1 cellular context compared by ENCODE assay signal in the genomic region with DNA sequence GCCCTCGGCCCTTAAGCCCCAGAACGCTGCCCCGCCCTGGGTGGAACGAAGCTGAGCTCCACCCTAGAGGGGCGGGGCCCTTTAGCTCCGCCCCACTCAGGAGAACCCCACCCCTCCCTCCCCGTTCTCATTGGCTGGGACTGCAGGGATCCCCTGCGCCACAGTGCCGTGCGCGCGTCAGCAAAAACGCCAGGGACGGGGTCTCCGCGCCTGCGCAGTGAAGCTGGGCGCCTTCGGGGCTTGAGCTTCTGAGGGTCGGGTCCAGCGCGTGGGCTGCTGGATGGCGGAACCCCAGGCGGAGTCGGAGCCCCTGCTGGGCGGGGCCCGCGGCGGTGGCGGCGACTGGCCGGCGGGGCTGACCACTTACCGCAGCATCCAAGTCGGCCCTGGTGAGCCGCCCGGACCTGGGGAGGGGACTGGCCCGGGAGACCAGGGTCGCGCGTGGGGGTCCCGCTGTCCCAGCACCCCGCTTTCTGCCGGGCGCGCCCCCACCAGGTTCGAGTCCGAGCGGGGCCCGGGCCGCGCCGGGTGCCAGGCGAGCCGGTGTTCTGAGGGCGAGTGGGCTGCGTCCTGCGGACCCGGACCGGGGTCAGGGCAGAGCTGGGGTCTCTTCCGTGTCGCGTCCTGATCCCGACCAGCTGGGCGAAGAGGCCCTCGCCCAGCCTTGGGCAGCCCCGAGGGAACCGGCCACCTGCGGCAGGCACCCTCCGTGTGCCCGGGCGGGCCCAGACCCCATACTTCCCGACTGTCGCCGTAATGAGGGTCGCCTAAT.
A peak's percentile ranks its signal among the peaks of the same experiment; 100 is the strongest.
TF ChIP-seq lines count a peak whose summit lies in the region.

A gene (plus strand): TSS at position 215 of the 772 bp plus-strand sequence. CDS start 66 bp downstream, at position 281.

TF ChIP-seq in HepG2, 621 proteins besides CTCF, POLR2A, EP300 and RAD21 (continued from another document and continues in another):
- TF ChIP-seq ZNF547 (CRISPR knock-in tag; IDR thresholded peaks at IDR 0.05) (peak; percentile 87; the same call in 1 of the 2 replicates), YY1 (IDR thresholded peaks at IDR 0.05; ENCODE audit: insufficient read depth, insufficient replicate concordance, low read depth, low read length) (peak; percentile 41), ZNF761 (CRISPR knock-in tag; conservative IDR thresholded peaks at IDR 0.05) (peak; percentile 77; the same call in 1 of the 2 replicates), U2AF2 (IDR thresholded peaks at IDR 0.05; ENCODE audit: low read depth, low read length) (no peak), ZNF274 (CRISPR knock-in tag; IDR thresholded peaks at IDR 0.05) (peak; percentile 80), NFE2L2 (IDR thresholded peaks at IDR 0.05; ENCODE audit: low read length) (no peak), REPIN1 (CRISPR knock-in tag; IDR thresholded peaks at IDR 0.05; ENCODE audit: borderline replicate concordance, low read depth) (no peak), HNF4A (CRISPR knock-in tag; IDR thresholded peaks at IDR 0.05) (no peak), CEBPB (IDR thresholded peaks at IDR 0.05; ENCODE audit: borderline replicate concordance, low read depth, low read length) (no peak), RBM39 (IDR thresholded peaks at IDR 0.05; ENCODE audit: low read depth, low read length, poor library complexity, severe bottlenecking) (peak; percentile 40), MBNL3 (CRISPR knock-in tag; conservative IDR thresholded peaks at IDR 0.05) (no peak), ZFX (CRISPR knock-in tag; IDR thresholded peaks at IDR 0.05; ENCODE audit: low read depth) (no peak; the same call in 1 of the 2 replicates), ZNF879 (CRISPR knock-in tag; IDR thresholded peaks at IDR 0.05) (no peak), ATF7-NPFF (CRISPR knock-in tag; IDR thresholded peaks at IDR 0.05; ENCODE audit: low read depth) (peak; percentile 58), SALL1 (CRISPR knock-in tag; IDR thresholded peaks at IDR 0.05) (peak; percentile 53), ZNF44 (CRISPR knock-in tag; IDR thresholded peaks at IDR 0.05) (peak; percentile 77; the same call in 1 of the 2 replicates), RXRA (CRISPR knock-in tag; IDR thresholded peaks at IDR 0.05) (peak; percentile 12; the same call in 1 of the 2 replicates), ZNF10 (CRISPR knock-in tag; IDR thresholded peaks at IDR 0.05; ENCODE audit: borderline replicate concordance, low read depth) (no peak), SAP130 (CRISPR knock-in tag; IDR thresholded peaks at IDR 0.05; ENCODE audit: low read depth) (peak; percentile 69), ZNF124 (CRISPR knock-in tag; IDR thresholded peaks at IDR 0.05) (no peak), SP5 (CRISPR knock-in tag; IDR thresholded peaks at IDR 0.05; ENCODE audit: borderline replicate concordance, low read depth) (0 out of 2 replicates have a peak, but pooled peaks have one; percentile 16), ZNF670 (CRISPR knock-in tag; IDR thresholded peaks at IDR 0.05; ENCODE audit: borderline replicate concordance) (no peak), FOXO1 (CRISPR knock-in tag; IDR thresholded peaks at IDR 0.05) (no peak), ZNF737 (CRISPR knock-in tag; IDR thresholded peaks at IDR 0.05; ENCODE audit: borderline replicate concordance) (no peak), ZNF724P (CRISPR knock-in tag; IDR thresholded peaks at IDR 0.05; ENCODE audit: borderline replicate concordance) (peak; percentile 75; the same call in 1 of the 2 replicates), FOXA1 (IDR thresholded peaks at IDR 0.05) (no peak), FOXA1 (CRISPR knock-in tag; IDR thresholded peaks at IDR 0.05) (no peak)
- TF ChIP-seq, protein P1, sequence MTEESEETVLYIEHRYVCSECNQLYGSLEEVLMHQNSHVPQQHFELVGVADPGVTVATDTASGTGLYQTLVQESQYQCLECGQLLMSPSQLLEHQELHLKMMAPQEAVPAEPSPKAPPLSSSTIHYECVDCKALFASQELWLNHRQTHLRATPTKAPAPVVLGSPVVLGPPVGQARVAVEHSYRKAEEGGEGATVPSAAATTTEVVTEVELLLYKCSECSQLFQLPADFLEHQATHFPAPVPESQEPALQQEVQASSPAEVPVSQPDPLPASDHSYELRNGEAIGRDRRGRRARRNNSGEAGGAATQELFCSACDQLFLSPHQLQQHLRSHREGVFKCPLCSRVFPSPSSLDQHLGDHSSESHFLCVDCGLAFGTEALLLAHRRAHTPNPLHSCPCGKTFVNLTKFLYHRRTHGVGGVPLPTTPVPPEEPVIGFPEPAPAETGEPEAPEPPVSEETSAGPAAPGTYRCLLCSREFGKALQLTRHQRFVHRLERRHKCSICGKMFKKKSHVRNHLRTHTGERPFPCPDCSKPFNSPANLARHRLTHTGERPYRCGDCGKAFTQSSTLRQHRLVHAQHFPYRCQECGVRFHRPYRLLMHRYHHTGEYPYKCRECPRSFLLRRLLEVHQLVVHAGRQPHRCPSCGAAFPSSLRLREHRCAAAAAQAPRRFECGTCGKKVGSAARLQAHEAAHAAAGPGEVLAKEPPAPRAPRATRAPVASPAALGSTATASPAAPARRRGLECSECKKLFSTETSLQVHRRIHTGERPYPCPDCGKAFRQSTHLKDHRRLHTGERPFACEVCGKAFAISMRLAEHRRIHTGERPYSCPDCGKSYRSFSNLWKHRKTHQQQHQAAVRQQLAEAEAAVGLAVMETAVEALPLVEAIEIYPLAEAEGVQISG (CRISPR knock-in tag; IDR thresholded peaks at IDR 0.05): peak; percentile 61
- TF ChIP-seq, protein P2, sequence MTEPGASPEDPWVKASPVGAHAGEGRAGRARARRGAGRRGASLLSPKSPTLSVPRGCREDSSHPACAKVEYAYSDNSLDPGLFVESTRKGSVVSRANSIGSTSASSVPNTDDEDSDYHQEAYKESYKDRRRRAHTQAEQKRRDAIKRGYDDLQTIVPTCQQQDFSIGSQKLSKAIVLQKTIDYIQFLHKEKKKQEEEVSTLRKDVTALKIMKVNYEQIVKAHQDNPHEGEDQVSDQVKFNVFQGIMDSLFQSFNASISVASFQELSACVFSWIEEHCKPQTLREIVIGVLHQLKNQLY (CRISPR knock-in tag; IDR thresholded peaks at IDR 0.05): no peak
- TF ChIP-seq, protein P3, sequence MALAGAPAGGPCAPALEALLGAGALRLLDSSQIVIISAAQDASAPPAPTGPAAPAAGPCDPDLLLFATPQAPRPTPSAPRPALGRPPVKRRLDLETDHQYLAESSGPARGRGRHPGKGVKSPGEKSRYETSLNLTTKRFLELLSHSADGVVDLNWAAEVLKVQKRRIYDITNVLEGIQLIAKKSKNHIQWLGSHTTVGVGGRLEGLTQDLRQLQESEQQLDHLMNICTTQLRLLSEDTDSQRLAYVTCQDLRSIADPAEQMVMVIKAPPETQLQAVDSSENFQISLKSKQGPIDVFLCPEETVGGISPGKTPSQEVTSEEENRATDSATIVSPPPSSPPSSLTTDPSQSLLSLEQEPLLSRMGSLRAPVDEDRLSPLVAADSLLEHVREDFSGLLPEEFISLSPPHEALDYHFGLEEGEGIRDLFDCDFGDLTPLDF (CRISPR knock-in tag; IDR thresholded peaks at IDR 0.05): peak; percentile 57
- TF ChIP-seq, protein P4, sequence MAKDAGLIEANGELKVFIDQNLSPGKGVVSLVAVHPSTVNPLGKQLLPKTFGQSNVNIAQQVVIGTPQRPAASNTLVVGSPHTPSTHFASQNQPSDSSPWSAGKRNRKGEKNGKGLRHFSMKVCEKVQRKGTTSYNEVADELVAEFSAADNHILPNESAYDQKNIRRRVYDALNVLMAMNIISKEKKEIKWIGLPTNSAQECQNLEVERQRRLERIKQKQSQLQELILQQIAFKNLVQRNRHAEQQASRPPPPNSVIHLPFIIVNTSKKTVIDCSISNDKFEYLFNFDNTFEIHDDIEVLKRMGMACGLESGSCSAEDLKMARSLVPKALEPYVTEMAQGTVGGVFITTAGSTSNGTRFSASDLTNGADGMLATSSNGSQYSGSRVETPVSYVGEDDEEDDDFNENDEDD (CRISPR knock-in tag; IDR thresholded peaks at IDR 0.05; ENCODE audit: borderline replicate concordance): 0 out of 2 replicates have a peak, but pooled peaks have one; percentile 62
- TF ChIP-seq, protein P5, sequence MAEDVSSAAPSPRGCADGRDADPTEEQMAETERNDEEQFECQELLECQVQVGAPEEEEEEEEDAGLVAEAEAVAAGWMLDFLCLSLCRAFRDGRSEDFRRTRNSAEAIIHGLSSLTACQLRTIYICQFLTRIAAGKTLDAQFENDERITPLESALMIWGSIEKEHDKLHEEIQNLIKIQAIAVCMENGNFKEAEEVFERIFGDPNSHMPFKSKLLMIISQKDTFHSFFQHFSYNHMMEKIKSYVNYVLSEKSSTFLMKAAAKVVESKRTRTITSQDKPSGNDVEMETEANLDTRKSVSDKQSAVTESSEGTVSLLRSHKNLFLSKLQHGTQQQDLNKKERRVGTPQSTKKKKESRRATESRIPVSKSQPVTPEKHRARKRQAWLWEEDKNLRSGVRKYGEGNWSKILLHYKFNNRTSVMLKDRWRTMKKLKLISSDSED (CRISPR knock-in tag; IDR thresholded peaks at IDR 0.05): no peak
- TF ChIP-seq, protein P6, sequence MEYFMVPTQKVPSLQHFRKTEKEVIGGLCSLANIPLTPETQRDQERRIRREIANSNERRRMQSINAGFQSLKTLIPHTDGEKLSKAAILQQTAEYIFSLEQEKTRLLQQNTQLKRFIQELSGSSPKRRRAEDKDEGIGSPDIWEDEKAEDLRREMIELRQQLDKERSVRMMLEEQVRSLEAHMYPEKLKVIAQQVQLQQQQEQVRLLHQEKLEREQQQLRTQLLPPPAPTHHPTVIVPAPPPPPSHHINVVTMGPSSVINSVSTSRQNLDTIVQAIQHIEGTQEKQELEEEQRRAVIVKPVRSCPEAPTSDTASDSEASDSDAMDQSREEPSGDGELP (IDR thresholded peaks at IDR 0.05; ENCODE audit: borderline replicate concordance, low read depth): no peak
- TF ChIP-seq, protein P7, sequence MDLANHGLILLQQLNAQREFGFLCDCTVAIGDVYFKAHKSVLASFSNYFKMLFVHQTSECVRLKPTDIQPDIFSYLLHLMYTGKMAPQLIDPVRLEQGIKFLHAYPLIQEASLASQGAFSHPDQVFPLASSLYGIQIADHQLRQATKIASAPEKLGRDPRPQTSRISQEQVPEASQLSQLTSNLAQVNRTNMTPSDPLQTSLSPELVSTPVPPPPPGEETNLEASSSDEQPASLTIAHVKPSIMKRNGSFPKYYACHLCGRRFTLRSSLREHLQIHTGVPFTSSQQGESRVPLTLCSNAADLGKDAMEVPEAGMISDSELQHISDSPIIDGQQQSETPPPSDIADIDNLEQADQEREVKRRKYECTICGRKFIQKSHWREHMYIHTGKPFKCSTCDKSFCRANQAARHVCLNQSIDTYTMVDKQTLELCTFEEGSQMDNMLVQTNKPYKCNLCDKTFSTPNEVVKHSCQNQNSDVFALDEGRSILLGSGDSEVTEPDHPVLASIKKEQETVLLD (CRISPR knock-in tag; IDR thresholded peaks at IDR 0.05; ENCODE audit: low read depth): no peak
- TF ChIP-seq, protein P8, sequence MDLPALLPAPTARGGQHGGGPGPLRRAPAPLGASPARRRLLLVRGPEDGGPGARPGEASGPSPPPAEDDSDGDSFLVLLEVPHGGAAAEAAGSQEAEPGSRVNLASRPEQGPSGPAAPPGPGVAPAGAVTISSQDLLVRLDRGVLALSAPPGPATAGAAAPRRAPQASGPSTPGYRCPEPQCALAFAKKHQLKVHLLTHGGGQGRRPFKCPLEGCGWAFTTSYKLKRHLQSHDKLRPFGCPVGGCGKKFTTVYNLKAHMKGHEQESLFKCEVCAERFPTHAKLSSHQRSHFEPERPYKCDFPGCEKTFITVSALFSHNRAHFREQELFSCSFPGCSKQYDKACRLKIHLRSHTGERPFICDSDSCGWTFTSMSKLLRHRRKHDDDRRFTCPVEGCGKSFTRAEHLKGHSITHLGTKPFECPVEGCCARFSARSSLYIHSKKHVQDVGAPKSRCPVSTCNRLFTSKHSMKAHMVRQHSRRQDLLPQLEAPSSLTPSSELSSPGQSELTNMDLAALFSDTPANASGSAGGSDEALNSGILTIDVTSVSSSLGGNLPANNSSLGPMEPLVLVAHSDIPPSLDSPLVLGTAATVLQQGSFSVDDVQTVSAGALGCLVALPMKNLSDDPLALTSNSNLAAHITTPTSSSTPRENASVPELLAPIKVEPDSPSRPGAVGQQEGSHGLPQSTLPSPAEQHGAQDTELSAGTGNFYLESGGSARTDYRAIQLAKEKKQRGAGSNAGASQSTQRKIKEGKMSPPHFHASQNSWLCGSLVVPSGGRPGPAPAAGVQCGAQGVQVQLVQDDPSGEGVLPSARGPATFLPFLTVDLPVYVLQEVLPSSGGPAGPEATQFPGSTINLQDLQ (CRISPR knock-in tag; IDR thresholded peaks at IDR 0.05): peak; percentile 76
- TF ChIP-seq, protein P9, sequence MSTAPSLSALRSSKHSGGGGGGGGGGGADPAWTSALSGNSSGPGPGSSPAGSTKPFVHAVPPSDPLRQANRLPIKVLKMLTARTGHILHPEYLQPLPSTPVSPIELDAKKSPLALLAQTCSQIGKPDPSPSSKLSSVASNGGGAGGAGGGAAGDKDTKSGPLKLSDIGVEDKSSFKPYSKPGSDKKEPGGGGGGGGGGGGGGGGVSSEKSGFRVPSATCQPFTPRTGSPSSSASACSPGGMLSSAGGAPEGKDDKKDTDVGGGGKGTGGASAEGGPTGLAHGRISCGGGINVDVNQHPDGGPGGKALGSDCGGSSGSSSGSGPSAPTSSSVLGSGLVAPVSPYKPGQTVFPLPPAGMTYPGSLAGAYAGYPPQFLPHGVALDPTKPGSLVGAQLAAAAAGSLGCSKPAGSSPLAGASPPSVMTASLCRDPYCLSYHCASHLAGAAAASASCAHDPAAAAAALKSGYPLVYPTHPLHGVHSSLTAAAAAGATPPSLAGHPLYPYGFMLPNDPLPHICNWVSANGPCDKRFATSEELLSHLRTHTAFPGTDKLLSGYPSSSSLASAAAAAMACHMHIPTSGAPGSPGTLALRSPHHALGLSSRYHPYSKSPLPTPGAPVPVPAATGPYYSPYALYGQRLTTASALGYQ (CRISPR knock-in tag; IDR thresholded peaks at IDR 0.05): no peak; the same call in 1 of the 2 replicates
- TF ChIP-seq, protein P10, sequence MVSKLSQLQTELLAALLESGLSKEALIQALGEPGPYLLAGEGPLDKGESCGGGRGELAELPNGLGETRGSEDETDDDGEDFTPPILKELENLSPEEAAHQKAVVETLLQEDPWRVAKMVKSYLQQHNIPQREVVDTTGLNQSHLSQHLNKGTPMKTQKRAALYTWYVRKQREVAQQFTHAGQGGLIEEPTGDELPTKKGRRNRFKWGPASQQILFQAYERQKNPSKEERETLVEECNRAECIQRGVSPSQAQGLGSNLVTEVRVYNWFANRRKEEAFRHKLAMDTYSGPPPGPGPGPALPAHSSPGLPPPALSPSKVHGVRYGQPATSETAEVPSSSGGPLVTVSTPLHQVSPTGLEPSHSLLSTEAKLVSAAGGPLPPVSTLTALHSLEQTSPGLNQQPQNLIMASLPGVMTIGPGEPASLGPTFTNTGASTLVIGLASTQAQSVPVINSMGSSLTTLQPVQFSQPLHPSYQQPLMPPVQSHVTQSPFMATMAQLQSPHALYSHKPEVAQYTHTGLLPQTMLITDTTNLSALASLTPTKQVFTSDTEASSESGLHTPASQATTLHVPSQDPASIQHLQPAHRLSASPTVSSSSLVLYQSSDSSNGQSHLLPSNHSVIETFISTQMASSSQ (IDR thresholded peaks at IDR 0.05; ENCODE audit: low read depth): no peak
- TF ChIP-seq, protein P10 (CRISPR knock-in tag; IDR thresholded peaks at IDR 0.05; ENCODE audit: borderline replicate concordance): no peak; the same call in 1 of the 2 replicates
